Comparison of ENCODE assay signal across 33 cellular contexts in the genomic region with DNA sequence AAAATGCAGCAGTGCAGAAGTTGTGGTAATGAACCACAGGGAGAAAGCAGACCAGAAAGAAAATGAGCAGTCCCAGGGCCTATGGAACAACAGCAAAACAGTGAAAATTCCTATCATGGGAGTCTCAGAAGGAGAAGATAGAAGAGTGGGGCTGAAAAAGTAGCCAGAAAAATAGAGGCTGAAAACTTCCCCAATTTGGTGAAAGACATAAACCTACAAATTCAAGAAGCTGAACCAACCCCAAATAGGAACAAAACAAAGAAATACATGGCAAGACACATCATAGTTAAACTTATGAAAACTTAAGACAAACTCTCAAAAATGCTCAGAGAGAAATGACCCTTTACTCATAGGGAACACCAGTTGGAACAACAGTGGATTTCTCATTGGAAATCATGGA. TPM values are rescaled to one million over a fixed set of nuclear protein-coding genes. Genes with fewer than 3 reads are reported as not detected.
"Had no signal": no experiment of that assay in that cellular context is flagged by ENCODE, and none has a peak within 500 bp of the region (broad histone marks: within the 10 kb centered on the region; RNA-seq: fewer than 3 reads in every experiment).

No MANE protein-coding gene starts in this region.

- DNase-seq: activated CD4-positive, alpha-beta memory T cell treated with anti-CD3 and anti-CD28 coated beads for 36 hours; activated CD4-positive, alpha-beta T cell treated with anti-CD3 and anti-CD28 coated beads for 1 hour; activated CD4-positive, alpha-beta T cell treated with anti-CD3 and anti-CD28 coated beads for 48 hours; activated CD4-positive, alpha-beta T cell treated with anti-CD3 and anti-CD28 coated beads, Interleukin-2, amount 50 U/mL, for 1 hour; activated CD8-positive, alpha-beta memory T cell treated with anti-CD3 and anti-CD28 coated beads for 24 hours; activated effector memory CD4-positive, alpha-beta T cell treated with Interleukin-2 at 50 U/mL for 16 hours; activated gamma-delta T cell treated with Interleukin-2 at 50 U/mL for 16 hours; activated naive CD4-positive, alpha-beta T cell treated with anti-CD3 and anti-CD28 coated beads, Interleukin-2, amount 50 U/mL, for 16 hours; activated naive CD4-positive, alpha-beta T cell treated with Interleukin-2 at 50 U/mL for 16 hours; activated T-cell treated with anti-CD3 and anti-CD28 coated beads, Interleukin-2, amount 50 U/mL, for 4 hours; amniotic stem cell; anterior cingulate cortex; body of pancreas; caudate nucleus; cortex of kidney; dermis blood vessel endothelial cell; effector CD4-positive, alpha-beta T cell; effector memory CD8-positive, alpha-beta T cell; erythroblast; foreskin keratinocyte; gastrocnemius medialis; glutamatergic neuron; heart left ventricle; T-helper 2 cell had no signal

- H3K9me3 ChIP-seq: body of pancreas, gastrocnemius medialis had no signal

- H3K27ac ChIP-seq: body of pancreas, esophagus muscularis mucosa, foreskin keratinocyte, gastrocnemius medialis, heart left ventricle, VCaP had no signal

- H3K4me3 ChIP-seq: body of pancreas, esophagus muscularis mucosa, gastrocnemius medialis, heart left ventricle had no signal

- H3K4me1 ChIP-seq: esophagus muscularis mucosa, gastrocnemius medialis, heart left ventricle had no signal

- H3K27me3 ChIP-seq: body of pancreas had no signal

- FAIRE-seq: colon, TTC549 had no signal

- ATAC-seq: activated T-cell treated with anti-CD3 and anti-CD28 coated beads, Interleukin-2, amount 50 U/mL, for 4 hours; activated T-helper 17 cell treated with anti-CD3 and anti-CD28 coated beads, Interleukin-2, amount 50 U/mL, for 72 hours; body of pancreas; effector memory CD8-positive, alpha-beta T cell; foreskin keratinocyte; gastrocnemius medialis; heart left ventricle; WTC11 had no signal

- H3K36me3 ChIP-seq: esophagus muscularis mucosa, gastrocnemius medialis, heart left ventricle had no signal

RNA-seq across cellular contexts. Expression of a gene that starts 11.4 kb away (rescaled TPM):
- total RNA-seq: activated CD4-positive, alpha-beta memory T cell treated with anti-CD3 and anti-CD28 coated beads for 36 hours; activated T-cell treated with anti-CD3 and anti-CD28 coated beads, Interleukin-2, amount 50 U/mL, for 4 hours; activated T-helper 17 cell treated with anti-CD3 and anti-CD28 coated beads, Interleukin-2, amount 50 U/mL, for 72 hours; body of pancreas; chondrocyte; dermis blood vessel endothelial cell; esophagus muscularis mucosa; gastrocnemius medialis; heart left ventricle; T-helper 1 cell treated with Interleukin-12 subunit alpha and Interleukin-12 subunit beta and Interleukin-4 antibody, amounts not matched to agents 30 ng/mL and 1 ng/mL, for 36 hours had no signal
- polyA plus RNA-seq: adipose tissue, heart left ventricle had no signal
